21 cellular contexts compared by ENCODE assay signal in genomic region chr12:1880876-1881275, GRCh38. TPM values are rescaled to one million over a fixed set of nuclear protein-coding genes. Genes with fewer than 3 reads are reported as not detected.
DNase-seq lines count a peak whose midpoint lies in the region; ATAC-seq, FAIRE-seq and TF ChIP-seq lines count a peak whose summit lies in the region.
"Had no signal": no experiment of that assay in that cellular context is flagged by ENCODE, and none has a peak within 500 bp of the region (broad histone marks: within the 10 kb centered on the region; RNA-seq: fewer than 3 reads in every experiment).

No MANE protein-coding gene starts in this region.

- no CpG with 5 or more reads among the region's 7 CpGs for WGBS in H9 (ENCODE audit: extremely low coverage, insufficient read length, low lambda C conversion rate)

- no peaks in the 10 kb centered on the region for H3K9me3 Mint-ChIP-seq in activated T-cell treated with anti-CD3 and anti-CD28 coated beads, Interleukin-2, amount 50 U/mL, for 24 hours
- H3K9me3 Mint-ChIP-seq in activated T-cell treated with anti-CD3 and anti-CD28 coated beads, Interleukin-2, amount 50 U/mL, for 4 hours, result no peaks in the 10 kb centered on the region
- H3K9me3 Mint-ChIP-seq in H9, result no peaks in the 10 kb centered on the region
- H3K9me3 Mint-ChIP-seq: CD4-positive, alpha-beta T cell had no signal

- H3K79me1 ChIP-seq in H9 (ENCODE audit: insufficient read depth, low read depth, low read length, poor library complexity, severe bottlenecking), result no peaks in the 10 kb centered on the region

- no peak overlapping the region for H4K91ac ChIP-seq in H9 (ENCODE audit: insufficient read length, low read depth, low read length)

- H3K27ac Mint-ChIP-seq in activated T-cell treated with anti-CD3 and anti-CD28 coated beads, Interleukin-2, amount 50 U/mL, for 24 hours, result no peak overlapping the region
- H3K27ac Mint-ChIP-seq in H9, result peak overlapping the region in 1 of 3 experiments; percentile 81; a peak in 1 of 7 replicates
- H3K27ac Mint-ChIP-seq: CD4-positive, alpha-beta T cell had no signal

- FAIRE-seq in urothelium cell line (lab: Jason Lieb, UNC), result no peak
- FAIRE-seq: GM19239, H54 had no signal

- no peaks in the 10 kb centered on the region for H3K36me3 Mint-ChIP-seq in activated T-cell treated with anti-CD3 and anti-CD28 coated beads, Interleukin-2, amount 50 U/mL, for 24 hours (ENCODE audit: low read depth)
- H3K36me3 Mint-ChIP-seq in activated T-cell treated with anti-CD3 and anti-CD28 coated beads, Interleukin-2, amount 50 U/mL, for 4 hours (ENCODE audit: insufficient read depth), result no peaks in the 10 kb centered on the region
- peaks cover 0 to 2% (median 0%) of the 10 kb centered on the region in 3 experiments; a peak in 2 of 7 replicates for H3K36me3 Mint-ChIP-seq in H9 (ENCODE audit: insufficient read depth in 1 of 3, low read depth in 3 of 3)

- no peak overlapping the region for H3K23ac ChIP-seq in H9 (ENCODE audit: insufficient read length, low read depth, low read length)

- H3K4me1 ChIP-seq in H9 (ENCODE audit: insufficient read depth, low read length), result no peaks in the 10 kb centered on the region
- H3K4me1 ChIP-seq: BE2C had no signal

- H3K4me2 ChIP-seq in H9 (ENCODE audit: insufficient read depth, insufficient read length, low read length), result no peak overlapping the region

- no peak overlapping the region for H3K56ac ChIP-seq in H9 (ENCODE audit: insufficient read length, low read depth, low read length)

- H3K18ac ChIP-seq in H9 (ENCODE audit: insufficient read length, low read depth, low read length), result no peak overlapping the region

- no peak overlapping the region for H3K14ac ChIP-seq in H9 (ENCODE audit: insufficient read depth, low read length)

- TF ChIP-seq CTCF in H9 (conservative IDR thresholded peaks at IDR 0.05), result no peak

- peaks cover 2% of the 10 kb centered on the region for H3K27me3 Mint-ChIP-seq in activated T-cell treated with anti-CD3 and anti-CD28 coated beads, Interleukin-2, amount 50 U/mL, for 24 hours
- H3K27me3 Mint-ChIP-seq in activated T-cell treated with anti-CD3 and anti-CD28 coated beads, Interleukin-2, amount 50 U/mL, for 4 hours (ENCODE audit: low read depth), result peaks cover 3% of the 10 kb centered on the region
- no peaks in the 10 kb centered on the region; the same call in 1 of the 2 replicates for H3K27me3 Mint-ChIP-seq in H9 (ENCODE audit: low read depth)

- H3K27me3 ChIP-seq in H9 (ENCODE audit: insufficient read depth, low read length), result no peaks in the 10 kb centered on the region
- H3K27me3 ChIP-seq: BE2C had no signal

- H3K4me1 Mint-ChIP-seq in activated T-cell treated with anti-CD3 and anti-CD28 coated beads, Interleukin-2, amount 50 U/mL, for 24 hours (ENCODE audit: low read depth), result no peaks in the 10 kb centered on the region
- no peaks in the 10 kb centered on the region for H3K4me1 Mint-ChIP-seq in activated T-cell treated with anti-CD3 and anti-CD28 coated beads, Interleukin-2, amount 50 U/mL, for 4 hours (ENCODE audit: low read depth)
- H3K4me1 Mint-ChIP-seq in H9, result no peaks in the 10 kb centered on the region

- H3K4ac ChIP-seq in H9 (ENCODE audit: low read depth, low read length), result no peak overlapping the region

- H3K79me2 ChIP-seq in H9 (ENCODE audit: insufficient read depth, low read length), result no peaks in the 10 kb centered on the region

- no peak for ATAC-seq in activated T-cell treated with anti-CD3 and anti-CD28 coated beads, Interleukin-2, amount 50 U/mL, for 4 hours

- peak; percentile 11 for DNase-seq in activated T-cell treated with anti-CD3 and anti-CD28 coated beads, Interleukin-2, amount 50 U/mL, for 24 hours
- DNase-seq in activated T-cell treated with anti-CD3 and anti-CD28 coated beads, Interleukin-2, amount 50 U/mL, for 4 hours, result no peak
- DNase-seq in H9, result peak; percentile 22
- DNase-seq in islet precursor cell, result peak; percentile 47
- peak; percentile 2 for DNase-seq in urothelium cell line (ENCODE audit: low spot score)
- DNase-seq in HCEC 1CT, result no peak
- DNase-seq in SHP77 treated with DMSO at 0.1 percent for 48 hours (lab: John Stamatoyannopoulos, UW), result no peak
- no peak for DNase-seq in hippocampal formation (lab: John Stamatoyannopoulos, UW)
- DNase-seq: ACHN; BE2C; CD4-positive, alpha-beta T cell; DMS53; KBM-7; MV-4-11; NCI-H1417; NCI-H187 treated with DMSO at 0.1 percent for 48 hours; NCI-H2171 treated with DMSO at 0.1 percent for 48 hours; NCI-H446 treated with DMSO at 0.1 percent for 48 hours; OCI-M1 had no signal

- no peak overlapping the region for H2AK5ac ChIP-seq in H9 (ENCODE audit: insufficient read length, low read length)

- H2BK120ac ChIP-seq in H9 (ENCODE audit: low read depth, low read length, poor library complexity, severe bottlenecking), result no peak overlapping the region

- H3K23me2 ChIP-seq in H9 (ENCODE audit: insufficient read length, low read depth, low read length, poor library complexity, severe bottlenecking), result no peaks in the 10 kb centered on the region

- no peak overlapping the region for H4K8ac ChIP-seq in H9 (replicated peaks; ENCODE audit: insufficient read length, low read depth, low read length)

- H3K27ac ChIP-seq in H9 (ENCODE audit: insufficient read length, low read depth, low read length), result no peak overlapping the region

- H2BK12ac ChIP-seq in H9 (ENCODE audit: insufficient read length, low read depth, low read length), result no peak overlapping the region

- H3T11ph ChIP-seq in H9 (ENCODE audit: low read length), result no peak overlapping the region

- H4K20me1 ChIP-seq in H9 (ENCODE audit: control insufficient read depth, insufficient read depth, insufficient read length), result no peaks in the 10 kb centered on the region

- H2BK20ac ChIP-seq in H9 (ENCODE audit: low read depth, low read length, poor library complexity, severe bottlenecking), result no peak overlapping the region

- no peak overlapping the region for H2AFZ ChIP-seq in H9 (ENCODE audit: low read length)

- H3K9me3 ChIP-seq in H9 (ENCODE audit: control insufficient read depth, low read depth, low read length), result no peaks in the 10 kb centered on the region
- H3K9me3 ChIP-seq: BE2C had no signal

- no peak overlapping the region for H3K9ac ChIP-seq in H9 (ENCODE audit: extremely low read depth, insufficient read length, low read length)

- no peak overlapping the region for H4K5ac ChIP-seq in H9 (ENCODE audit: insufficient read length, low read depth, low read length)

- H3K4me3 Mint-ChIP-seq in activated T-cell treated with anti-CD3 and anti-CD28 coated beads, Interleukin-2, amount 50 U/mL, for 24 hours, result no peak overlapping the region
- no peak overlapping the region for H3K4me3 Mint-ChIP-seq in activated T-cell treated with anti-CD3 and anti-CD28 coated beads, Interleukin-2, amount 50 U/mL, for 4 hours
- no peak overlapping the region for H3K4me3 Mint-ChIP-seq in H9
- H3K4me3 Mint-ChIP-seq: CD4-positive, alpha-beta T cell had no signal

- no peak overlapping the region for H2BK5ac ChIP-seq in H9 (ENCODE audit: insufficient read length, low read length)

- no peak overlapping the region for H2BK15ac ChIP-seq in H9 (ENCODE audit: low read depth, low read length)

RNA-seq across cellular contexts. Expression of gene CACNA2D4, which starts 37.6 kb away (rescaled TPM):
- 1 to 10 TPM; 3.4 to 7.1 (median 3.5) TPM for total RNA-seq in activated T-cell treated with anti-CD3 and anti-CD28 coated beads, Interleukin-2, amount 50 U/mL, for 4 hours
- 0.61 and 0.79 TPM in 2 replicates for total RNA-seq in H9 (2021)

Comparison
In these comparisons a context has a peak if more than half of its experiments do, and no peak if none do; other contexts are left out.
1. DNase-seq: peak in activated T-cell treated with anti-CD3 and anti-CD28 coated beads, Interleukin-2, amount 50 U/mL, for 24 hours (single experiment), H9 (single experiment), islet precursor cell (single experiment) and urothelium cell line (single experiment); none in activated T-cell treated with anti-CD3 and anti-CD28 coated beads, Interleukin-2, amount 50 U/mL, for 4 hours (single experiment), HCEC 1CT (single experiment), SHP77 treated with DMSO at 0.1 percent for 48 hours (single experiment) and hippocampal formation (0 of 2).